In the genomic region with DNA sequence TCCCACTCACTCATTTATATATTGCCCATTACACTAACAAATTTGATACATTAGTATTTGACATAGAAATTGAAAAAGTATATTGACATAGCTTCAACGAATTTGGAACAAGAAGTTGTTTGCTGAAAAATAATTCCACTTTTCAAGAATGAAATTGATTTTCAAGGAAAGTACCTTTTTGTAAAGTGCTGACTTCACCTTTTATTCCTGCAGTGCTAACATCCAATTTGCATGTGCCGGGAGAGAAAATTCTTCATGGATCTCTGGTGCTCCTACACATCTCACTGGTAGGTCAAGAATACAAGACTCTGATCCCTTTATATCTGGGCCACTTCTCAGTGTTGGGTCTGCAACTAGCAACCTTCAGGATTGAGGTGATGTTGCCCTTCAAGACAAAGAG, we compare ENCODE assay signal across 1 cellular context.
A peak's percentile ranks its signal among the peaks of the same experiment; 100 is the strongest.
TF ChIP-seq lines count a peak whose summit lies in the region.

No MANE protein-coding gene starts in this region.

TF ChIP-seq in HepG2, 621 proteins besides CTCF, POLR2A, EP300 and RAD21 (continued from another document):
- TF ChIP-seq MAFK (conservative IDR thresholded peaks at IDR 0.05 in 1 of 2, IDR thresholded peaks at IDR 0.05 in 1 of 2; ENCODE audit: low read length in 2 of 2) (peak; percentile 65 to 83; a peak in 3 of 4 replicates), MAFF (IDR thresholded peaks at IDR 0.05; ENCODE audit: low read depth, low read length) (peak; percentile 75), NRL (CRISPR knock-in tag; IDR thresholded peaks at IDR 0.05; ENCODE audit: borderline replicate concordance) (no peak)
